Comparison of ENCODE assay signal across 2 cellular contexts in the genomic region with DNA sequence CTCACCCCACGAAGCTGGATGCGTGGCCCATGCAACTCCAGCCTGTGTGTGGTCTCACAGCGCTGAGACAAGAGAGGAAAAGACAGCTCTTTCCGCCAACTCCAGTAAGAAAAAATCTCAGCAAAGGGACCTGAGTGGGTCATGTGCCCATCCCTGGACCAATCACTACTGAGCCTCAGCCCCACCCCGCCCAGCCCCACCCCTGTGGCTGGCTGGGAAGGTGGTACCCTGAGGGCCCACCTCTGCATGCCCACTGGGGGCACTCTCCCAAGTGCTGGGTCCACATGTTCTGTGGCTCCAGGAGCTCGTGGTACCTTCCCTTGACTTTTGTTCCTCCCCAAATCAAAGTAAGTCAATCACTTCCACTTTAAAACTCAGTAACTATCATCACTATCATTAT.
A peak's percentile ranks its signal among the peaks of the same experiment; 100 is the strongest.
TF ChIP-seq lines count a peak whose summit lies in the region.

No MANE protein-coding gene starts in this region.

TF ChIP-seq in H1, 55 proteins besides CTCF, POLR2A, EP300 and RAD21:
- TF ChIP-seq EGR1 (IDR thresholded peaks at IDR 0.05; ENCODE audit: borderline replicate concordance, low read depth, low read length) = 0 out of 2 replicates have a peak, but pooled peaks have one; percentile 49
- TF ChIP-seq RBBP5 (IDR thresholded peaks at IDR 0.05; ENCODE audit: borderline replicate concordance, low read depth, low read length) = no peak
- TF ChIP-seq USF2 (IDR thresholded peaks at IDR 0.05; ENCODE audit: low read length) = peak; percentile 64
- TF ChIP-seq MAX (IDR thresholded peaks at IDR 0.05) = 0 out of 2 replicates have a peak, but pooled peaks have one; percentile 37
- no peak for TF ChIP-seq TCF12 (IDR thresholded peaks at IDR 0.05; ENCODE audit: low read depth, low read length)

TF ChIP-seq in HepG2, 621 proteins besides CTCF, POLR2A, EP300 and RAD21:
- no peak for TF ChIP-seq PHF5A (CRISPR knock-in tag; IDR thresholded peaks at IDR 0.05; ENCODE audit: low read depth, unreplicated experiment)
- TF ChIP-seq ZNF317 (CRISPR knock-in tag; IDR thresholded peaks at IDR 0.05) = no peak
- no peak for TF ChIP-seq ZKSCAN1 (IDR thresholded peaks at IDR 0.05; ENCODE audit: low read length)
- no peak for TF ChIP-seq ZNF619 (CRISPR knock-in tag; IDR thresholded peaks at IDR 0.05)
- no peak for TF ChIP-seq HMGA1 (CRISPR knock-in tag; conservative IDR thresholded peaks at IDR 0.05)
- no peak for TF ChIP-seq POLR2AphosphoS2 (IDR thresholded peaks at IDR 0.05; ENCODE audit: low read depth, low read length)
- TF ChIP-seq MXI1 (IDR thresholded peaks at IDR 0.05; ENCODE audit: borderline replicate concordance, low read depth, low read length) = no peak
- TF ChIP-seq KAT8 (CRISPR knock-in tag; IDR thresholded peaks at IDR 0.05) = no peak
- no peak for TF ChIP-seq ZEB1 (IDR thresholded peaks at IDR 0.05; ENCODE audit: insufficient replicate concordance, low read depth)
- no peak for TF ChIP-seq GTF2F1 (IDR thresholded peaks at IDR 0.05; ENCODE audit: low read length)
- TF ChIP-seq ZNF850 (CRISPR knock-in tag; conservative IDR thresholded peaks at IDR 0.05) = no peak
- TF ChIP-seq DPF2 (CRISPR knock-in tag; IDR thresholded peaks at IDR 0.05; ENCODE audit: borderline replicate concordance, low read depth) = no peak
- no peak for TF ChIP-seq SP4 (CRISPR knock-in tag; IDR thresholded peaks at IDR 0.05)
